Comparison of ENCODE assay signal across 8 cellular contexts in genomic region chr11:78030429-78031325, GRCh38. TPM values are rescaled to one million over a fixed set of nuclear protein-coding genes. Genes with fewer than 3 reads are reported as not detected.
DNase-seq lines count a peak whose midpoint lies in the region; ATAC-seq and TF ChIP-seq lines count a peak whose summit lies in the region.

No MANE protein-coding gene starts in this region.

- TF ChIP-seq RAD21 in SK-N-SH (IDR thresholded peaks at IDR 0.05; ENCODE audit: low read length), result no peak; the same call in 1 of the 2 replicates

- H3K36me3 ChIP-seq in SK-N-SH (replicated peaks in 1 of 2; ENCODE audit: control insufficient read depth in 1 of 2, insufficient read depth in 2 of 2, low read length in 1 of 2) (no peaks in the 10 kb centered on the region), skeletal muscle satellite cell (ENCODE audit: insufficient read depth, low read length) (no peaks in the 10 kb centered on the region)

- H3K9ac ChIP-seq in SK-N-SH (peak overlapping the region; percentile 31), skeletal muscle satellite cell (ENCODE audit: low read depth, low read length) (no peak overlapping the region)

- peak overlapping the region; percentile 62; the same call in 1 of the 2 replicates for H2AFZ ChIP-seq in SK-N-SH (ENCODE audit: low read depth)

- intact Hi-C loops in left cardiac atrium (cut with DNase I), result no loop called here

- H3K4me1 ChIP-seq in SK-N-SH (ENCODE audit: control insufficient read depth in 1 of 2, insufficient read depth in 2 of 2, low read depth in 1 of 2, low read length in 1 of 2) (peaks cover 20 to 24% of the 10 kb centered on the region in 2 experiments; a peak in 3 of 4 replicates), skeletal muscle satellite cell (ENCODE audit: control insufficient read depth, insufficient read depth, low read length) (peaks cover 9% of the 10 kb centered on the region)

- no peaks in the 10 kb centered on the region for H3K79me2 ChIP-seq in SK-N-SH (ENCODE audit: insufficient read depth)

- H3K27ac ChIP-seq in SK-N-SH (ENCODE audit: low read depth in 2 of 2, low read length in 1 of 2), result peak overlapping the region; percentile 70 to 90

- peaks cover 9% of the 10 kb centered on the region for H3F3A ChIP-seq in SK-N-SH (replicated peaks; ENCODE audit: insufficient read depth)

- DNase-seq in NCI-H1048 (lab: John Stamatoyannopoulos, UW) (peak; percentile 49), SK-N-SH (peak; percentile 91), left cardiac atrium (peak; percentile 55), activated gamma-delta T cell treated with Interleukin-2 at 50 U/mL for 16 hours (no peak), GM13976 (ENCODE audit: low spot score) (no peak)

- H3K27me3 ChIP-seq in SK-N-SH (ENCODE audit: insufficient read depth) (no peaks in the 10 kb centered on the region), skeletal muscle satellite cell (ENCODE audit: control insufficient read depth, insufficient read depth, low read length) (no peaks in the 10 kb centered on the region)

- H3K4me2 ChIP-seq in SK-N-SH (peak overlapping the region; percentile 68), skeletal muscle satellite cell (ENCODE audit: low read length) (peak overlapping the region; percentile 9)

- no peaks in the 10 kb centered on the region for H3K9me3 ChIP-seq in SK-N-SH
- no peaks in the 10 kb centered on the region for H3K9me3 ChIP-seq in skeletal muscle satellite cell (replicated peaks; ENCODE audit: low read length)

- TF ChIP-seq EP300 in SK-N-SH (IDR thresholded peaks at IDR 0.05; ENCODE audit: borderline replicate concordance in 1 of 2, low read depth in 1 of 2, low read length in 1 of 2), result peak; percentile 61 to 68; a peak in 2 of 4 replicates

- no peak overlapping the region for H3K4me3 ChIP-seq in SK-N-SH (ENCODE audit: low read depth in 2 of 2, low read length in 1 of 2)
- no peak overlapping the region for H3K4me3 ChIP-seq in skeletal muscle satellite cell (ENCODE audit: low read length)

- no peaks in the 10 kb centered on the region for H3K9me2 ChIP-seq in SK-N-SH

- in situ Hi-C loops in GM13976 (cut with MboI; ENCODE audit: low sequenced_read_pairs, unreplicated experiment), result no loop called here

- POLR2A ChIA-PET in SK-N-SH (lab: Yijun Ruan, JAX), result interaction anchor here (0.6 to 3.0 kb wide), 4 partner anchors 9 to 315 kb away, joined by 3 to 27 read pairs (median 8); partner anchors contain the start of gene INTS4

- 31% methylated on average over 5 of the region's 7 CpGs for WGBS in SK-N-SH (ENCODE audit: low lambda C conversion rate)

- no peak for TF ChIP-seq CTCF in SK-N-SH (IDR thresholded peaks at IDR 0.05)
- no peak for TF ChIP-seq CTCF in GM13976 (IDR thresholded peaks at IDR 0.05; ENCODE audit: borderline replicate concordance, control extremely low read depth, extremely low read depth, insufficient read depth, missing control alignments)

- H4K20me1 ChIP-seq in SK-N-SH (ENCODE audit: insufficient read depth), result no peaks in the 10 kb centered on the region

- ATAC-seq in left cardiac atrium (peak; percentile 93 to 95), HG03442 (IDR thresholded peaks at IDR 0.05; ENCODE audit: unreplicated experiment) (no peak), HG02884 (IDR thresholded peaks at IDR 0.05; ENCODE audit: unreplicated experiment) (no peak)

- CTCF ChIA-PET in SK-N-SH (lab: Yijun Ruan, JAX), result interaction anchor here (1.5 to 4.3 kb wide), 2 partner anchors 15 to 31 kb away, joined by 5 to 26 read pairs; no protein-coding TSS in a partner anchor

TF ChIP-seq in SK-N-SH, 30 proteins besides CTCF, POLR2A, EP300 and RAD21:
- peak; percentile 86 for TF ChIP-seq GATA2 (CRISPR knock-in tag; IDR thresholded peaks at IDR 0.05)
- 0 out of 2 replicates have a peak, but pooled peaks have one; percentile 50 for TF ChIP-seq MXI1 (IDR thresholded peaks at IDR 0.05; ENCODE audit: low read depth, low read length)
- peak; percentile 88 for TF ChIP-seq TCF12 (IDR thresholded peaks at IDR 0.05)
- peak; percentile 96 for TF ChIP-seq NFIC (IDR thresholded peaks at IDR 0.05; ENCODE audit: borderline replicate concordance)
- TF ChIP-seq POLR2AphosphoS5 (IDR thresholded peaks at IDR 0.05; ENCODE audit: low read depth, low read length), result 0 out of 2 replicates have a peak, but pooled peaks have one; percentile 14
- TF ChIP-seq RFX5 (IDR thresholded peaks at IDR 0.05; ENCODE audit: low read length), result no peak
- TF ChIP-seq CHD2 (IDR thresholded peaks at IDR 0.05; ENCODE audit: low read length, partially characterized antibody), result peak; percentile 83
- 0 out of 2 replicates have a peak, but pooled peaks have one; percentile 37 for TF ChIP-seq YY1 (IDR thresholded peaks at IDR 0.05; ENCODE audit: low read depth)
- peak; percentile 52; the same call in 1 of the 2 replicates for TF ChIP-seq PBX3 (IDR thresholded peaks at IDR 0.05)
- TF ChIP-seq TEAD4 (IDR thresholded peaks at IDR 0.05; ENCODE audit: borderline replicate concordance, insufficient read depth), result 0 out of 2 replicates have a peak, but pooled peaks have one; percentile 13
- peak; percentile 75 for TF ChIP-seq RCOR1 (IDR thresholded peaks at IDR 0.05; ENCODE audit: low read length)
- no peak for TF ChIP-seq SMC3 (IDR thresholded peaks at IDR 0.05; ENCODE audit: low read depth, low read length)
- peak; percentile 82 for TF ChIP-seq MAX (IDR thresholded peaks at IDR 0.05; ENCODE audit: low read depth)
- peak; percentile 59; the same call in 1 of the 2 replicates for TF ChIP-seq FOXJ3 (CRISPR knock-in tag; IDR thresholded peaks at IDR 0.05)
- TF ChIP-seq GABPA (IDR thresholded peaks at IDR 0.05; ENCODE audit: low read depth), result no peak; the same call in 1 of the 2 replicates
TF ChIP-seq in SK-N-SH: peak in this region for 12.

RNA-seq across cellular contexts. Expression of gene KCTD14, which starts 7.6 kb away (rescaled TPM):
- polyA plus RNA-seq in SK-N-SH (2012; rRNA removed), result 0.25 and 0.32 TPM in 2 replicates
- 0.36 and 0.41 TPM in 2 replicates for polyA plus RNA-seq in SK-N-SH (2012; cell fraction: cytosol; rRNA removed)
- 0.21 and 0.23 TPM in 2 replicates for polyA plus RNA-seq in SK-N-SH (2012; cell fraction: nucleus; rRNA removed)
- total RNA-seq in left cardiac atrium, result 1 to 10 TPM in 1 of 2 donors, under 1 TPM in 1; 0.94 to 1.3 TPM
- 0.87 and 1.5 TPM in 2 replicates for total RNA-seq in skeletal muscle satellite cell (2012; rRNA removed)

RNA-seq across cellular contexts. Expression of gene THRSP, which starts 33.0 kb away (rescaled TPM):
- 0.10 TPM in 1 of 2 replicates, not detected in the other for polyA plus RNA-seq in SK-N-SH (2012; rRNA removed)
- 0.04 TPM in 1 of 2 replicates, not detected in the other for polyA plus RNA-seq in SK-N-SH (2012; cell fraction: cytosol; rRNA removed)
- 0.23 and 0.45 TPM in 2 replicates for polyA plus RNA-seq in SK-N-SH (2012; cell fraction: nucleus; rRNA removed)
- total RNA-seq in left cardiac atrium, result 10 to 100 TPM; 34.6 to 88.4 TPM
- not detected in 2 replicates for total RNA-seq in skeletal muscle satellite cell (2012; rRNA removed)

RNA-seq across cellular contexts. Expression of gene INTS4, which starts 36.2 kb away (rescaled TPM):
- 23.0 and 30.0 TPM in 2 replicates for polyA plus RNA-seq in SK-N-SH (2012; rRNA removed)
- polyA plus RNA-seq in SK-N-SH (2012; cell fraction: cytosol; rRNA removed), result 13.5 and 16.9 TPM in 2 replicates
- 73.0 and 105 TPM in 2 replicates for polyA plus RNA-seq in SK-N-SH (2012; cell fraction: nucleus; rRNA removed)
- 10 to 100 TPM; 15.9 to 17.7 TPM for total RNA-seq in left cardiac atrium
- total RNA-seq in skeletal muscle satellite cell (2012; rRNA removed), result 27.4 and 38.0 TPM in 2 replicates

RNA-seq across cellular contexts. Expression of gene NDUFC2, which starts 49.0 kb away (rescaled TPM):
- 198 and 235 TPM in 2 replicates for polyA plus RNA-seq in SK-N-SH (2012; rRNA removed)
- 137 and 183 TPM in 2 replicates for polyA plus RNA-seq in SK-N-SH (2012; cell fraction: cytosol; rRNA removed)
- 76.3 and 139 TPM in 2 replicates for polyA plus RNA-seq in SK-N-SH (2012; cell fraction: nucleus; rRNA removed)
- total RNA-seq in left cardiac atrium, result 100 to 1,000 TPM; 276 to 291 TPM
- 123 and 170 TPM in 2 replicates for total RNA-seq in skeletal muscle satellite cell (2012; rRNA removed)

Comparison
In these comparisons a context has a peak if more than half of its experiments do, and no peak if none do; other contexts are left out.
1. DNase-seq: peak in NCI-H1048 (single experiment), SK-N-SH (single experiment) and left cardiac atrium (single experiment); none in activated gamma-delta T cell treated with Interleukin-2 at 50 U/mL for 16 hours (single experiment) and GM13976 (single experiment).
2. ATAC-seq: peak in left cardiac atrium (2 of 2); none in HG03442 (single experiment) and HG02884 (single experiment).